ENCODE assay signal across 8 cellular contexts in genomic region chr1:91876040-91876470, GRCh38. TPM values are rescaled to one million over a fixed set of nuclear protein-coding genes. Genes with fewer than 3 reads are reported as not detected.
DNase-seq lines count a peak whose midpoint lies in the region; ATAC-seq and TF ChIP-seq lines count a peak whose summit lies in the region.

No MANE protein-coding gene starts in this region.

- WGBS in esophagus squamous epithelium, 2 donors: 53 to 57% methylated on average over 5 of the region's 5 CpGs

- no peaks in the 10 kb centered on the region for H3K36me3 ChIP-seq in GM06990 (ENCODE audit: control insufficient read depth, insufficient read depth, low read length)
- no peaks in the 10 kb centered on the region for H3K36me3 ChIP-seq in esophagus squamous epithelium
- no peaks in the 10 kb centered on the region for H3K36me3 ChIP-seq in WERI-Rb-1

- no peak overlapping the region for H3K4me3 ChIP-seq in GM06990 (replicated peaks; ENCODE audit: low read depth, low read length)
- peak overlapping the region in 1 of 4 donors; percentile 16 for H3K4me3 ChIP-seq in esophagus squamous epithelium
- H3K4me3 ChIP-seq in WERI-Rb-1 (ENCODE audit: low read depth, low read length): no peak overlapping the region

- TF ChIP-seq POLR2A in esophagus squamous epithelium (IDR thresholded peaks at IDR 0.05): no peak

- H3K4me1 ChIP-seq in esophagus squamous epithelium: peaks cover 18 to 96% (median 39%) of the 10 kb centered on the region in 3 donors

- ATAC-seq in GM19397 (IDR thresholded peaks at IDR 0.05; ENCODE audit: unreplicated experiment): peak; percentile 70
- ATAC-seq in HG03139 (IDR thresholded peaks at IDR 0.05; ENCODE audit: unreplicated experiment): peak; percentile 80

- H3K9me3 ChIP-seq in esophagus squamous epithelium (no peaks in the 10 kb centered on the region), WERI-Rb-1 (ENCODE audit: severe bottlenecking) (no peaks in the 10 kb centered on the region)

- peak overlapping the region in 2 of 4 donors; percentile 16 to 19 for H3K27ac ChIP-seq in esophagus squamous epithelium
- H3K27ac ChIP-seq in WERI-Rb-1: no peak overlapping the region

- TF ChIP-seq CTCF in GM06990 (IDR thresholded peaks at IDR 0.05; ENCODE audit: insufficient read depth, low read length, poor library complexity, severe bottlenecking) (no peak), esophagus squamous epithelium (IDR thresholded peaks at IDR 0.05) (no peak), WERI-Rb-1 (IDR thresholded peaks at IDR 0.05; ENCODE audit: low read depth, low read length) (no peak)

- intact Hi-C loops in esophagus squamous epithelium (cut with DNase I): no loop called here

- DNase-seq in GM06990 (ENCODE audit: extremely low read depth, insufficient read length) (peak; percentile 73), MV-4-11 (lab: John Stamatoyannopoulos, UW) (no peak), esophagus squamous epithelium (lab: John Stamatoyannopoulos, UW) (no peak), hippocampal formation (lab: John Stamatoyannopoulos, UW) (no peak), WERI-Rb-1 (no peak)
- DNase-seq in activated naive CD8-positive, alpha-beta T cell treated with anti-CD3 and anti-CD28 coated beads, Interleukin-2, amount 50 U/mL, for 16 hours (ENCODE audit: low read depth, low spot score): peak; percentile 21

- H3K27me3 ChIP-seq in GM06990 (replicated peaks; ENCODE audit: control insufficient read depth, insufficient read depth, low read length): no peaks in the 10 kb centered on the region
- no peaks in the 10 kb centered on the region for H3K27me3 ChIP-seq in esophagus squamous epithelium
- no peaks in the 10 kb centered on the region for H3K27me3 ChIP-seq in WERI-Rb-1 (ENCODE audit: insufficient read depth, low read depth, severe bottlenecking)

RNA-seq across cellular contexts. Expression of gene TGFBR3, which starts 9.9 kb away (rescaled TPM):
- 100 to 1,000 TPM in 1 of 4 donors, 10 to 100 TPM in 3; 11.3 to 119 (median 30.7) TPM for total RNA-seq in esophagus squamous epithelium

Comparison
In these comparisons a context has a peak if more than half of its experiments do, and no peak if none do; other contexts are left out.
1. DNase-seq: peak in GM06990 (single experiment) and activated naive CD8-positive, alpha-beta T cell treated with anti-CD3 and anti-CD28 coated beads, Interleukin-2, amount 50 U/mL, for 16 hours (single experiment); none in MV-4-11 (single experiment), esophagus squamous epithelium (single experiment), hippocampal formation (0 of 2) and WERI-Rb-1 (single experiment).